Comparison of ENCODE assay signal across 1 cellular context in genomic region chr6:156068870-156069269, GRCh38.
TF ChIP-seq lines count a peak whose summit lies in the region.

No MANE protein-coding gene starts in this region.

TF ChIP-seq in IMR-90, 13 proteins besides CTCF, POLR2A, EP300 and RAD21:
- no peak for TF ChIP-seq ELK1 (IDR thresholded peaks at IDR 0.05; ENCODE audit: borderline replicate concordance, low read depth, low read length)
- no peak for TF ChIP-seq CEBPB (IDR thresholded peaks at IDR 0.05; ENCODE audit: low read depth, low read length)
- TF ChIP-seq MXI1 (IDR thresholded peaks at IDR 0.05; ENCODE audit: borderline replicate concordance, low read depth, low read length) = no peak
- TF ChIP-seq SMC3 (IDR thresholded peaks at IDR 0.05; ENCODE audit: low read depth, low read length) = no peak
- TF ChIP-seq RCOR1 (IDR thresholded peaks at IDR 0.05; ENCODE audit: insufficient replicate concordance, low read length) = no peak
- no peak for TF ChIP-seq NFE2L2 (IDR thresholded peaks at IDR 0.05; ENCODE audit: low read depth, low read length)
- TF ChIP-seq BHLHE40 (IDR thresholded peaks at IDR 0.05; ENCODE audit: low read depth, low read length) = no peak
- TF ChIP-seq FOS (IDR thresholded peaks at IDR 0.05; ENCODE audit: low read depth, low read length) = no peak
- no peak for TF ChIP-seq MAFK (IDR thresholded peaks at IDR 0.05; ENCODE audit: low read depth, low read length)
- TF ChIP-seq CHD1 (IDR thresholded peaks at IDR 0.05; ENCODE audit: low read depth, low read length) = no peak
- no peak for TF ChIP-seq USF2 (IDR thresholded peaks at IDR 0.05; ENCODE audit: low read depth, low read length)
- TF ChIP-seq RFX5 (IDR thresholded peaks at IDR 0.05; ENCODE audit: low read depth, low read length) = no peak
- TF ChIP-seq MAZ (IDR thresholded peaks at IDR 0.05; ENCODE audit: borderline replicate concordance, low read depth, low read length) = no peak
TF ChIP-seq in IMR-90: peak in this region for 0.
